Comparison of ENCODE assay signal across 21 cellular contexts in the genomic region with DNA sequence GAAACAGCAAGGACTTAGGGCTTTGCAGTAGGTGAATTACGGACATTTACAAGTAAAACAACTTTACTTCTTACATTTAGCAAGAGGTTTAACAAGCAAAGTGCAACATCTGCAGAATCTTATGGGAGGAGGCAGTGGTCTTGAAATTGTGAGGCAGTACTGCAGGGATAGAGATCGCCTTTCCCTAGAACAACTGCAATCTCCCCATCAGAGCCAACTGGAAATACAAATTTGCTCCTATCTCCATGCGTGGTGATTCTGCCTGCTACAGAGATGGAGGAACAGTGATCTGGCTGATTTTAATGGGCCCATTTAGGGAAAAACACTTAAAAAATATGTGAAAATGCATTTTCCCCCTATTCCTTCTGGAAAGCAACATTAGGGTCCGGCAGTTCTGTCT. TPM values are rescaled to one million over a fixed set of nuclear protein-coding genes. Genes with fewer than 3 reads are reported as not detected.
A peak's percentile ranks its signal among the peaks of the same experiment; 100 is the strongest.
DNase-seq lines count a peak whose midpoint lies in the region; ATAC-seq and TF ChIP-seq lines count a peak whose summit lies in the region.
"Had no signal": no experiment of that assay in that cellular context is flagged by ENCODE, and none has a peak within 500 bp of the region (broad histone marks: within the 10 kb centered on the region; RNA-seq: fewer than 3 reads in every experiment).

No MANE protein-coding gene starts in this region.

- TF ChIP-seq CTCF in GM23338 (conservative IDR thresholded peaks at IDR 0.05; ENCODE audit: low read depth in 2 of 2) (no peak), type B pancreatic cell (conservative IDR thresholded peaks at IDR 0.05) (no peak)

- no peak for DNase-seq in activated T-cell treated with anti-CD3 and anti-CD28 coated beads, Interleukin-2, amount 50 U/mL, for 24 hours
- DNase-seq in activated T-cell treated with anti-CD3 and anti-CD28 coated beads, Interleukin-2, amount 50 U/mL, for 1 hour: no peak
- no peak for DNase-seq in GM23338 (ENCODE audit: low spot score)
- no peak for DNase-seq in neuronal stem cell (ENCODE audit: low spot score)
- DNase-seq in type B pancreatic cell (ENCODE audit: extremely low spot score, unreplicated experiment): no peak
- DNase-seq: dorsolateral prefrontal cortex; mesenchymal stem cell; MM.1S; NCI-H1436 treated with DMSO at 0.1 percent for 48 hours; NCI-H526; pancreas; RPMI8226; spleen; stimulated activated CD4-positive, alpha-beta T cell treated with anti-CD3 and anti-CD28 coated beads, Interleukin-4, amount 100 ng/mL, for 24 hours; upper lobe of right lung had no signal

- no peaks in the 10 kb centered on the region for H3K79me2 ChIP-seq in GM23338 (replicated peaks; ENCODE audit: insufficient read depth)

- no peak overlapping the region for H4K8ac ChIP-seq in neuronal stem cell (ENCODE audit: low read depth, low read length)

- WGBS in neuronal stem cell (ENCODE audit: extremely low coverage in 2 of 2, insufficient read length in 2 of 2, insufficient replicate concordance in 1 of 2), 2 donors: no CpG with 5 or more reads among the region's 4 CpGs

- H3K9me3 ChIP-seq in neuronal stem cell (replicated peaks in 1 of 2; ENCODE audit: control insufficient read depth in 2 of 2, insufficient read depth in 1 of 2, low read depth in 1 of 2, low read length in 2 of 2): no peaks in the 10 kb centered on the region
- H3K9me3 ChIP-seq: HAP-1, pancreas, right atrium auricular region, spleen, upper lobe of right lung had no signal

- no peak overlapping the region for H2BK15ac ChIP-seq in neuronal stem cell (ENCODE audit: low read length)

- H3K4me1 ChIP-seq in GM23338 (ENCODE audit: insufficient read depth) (peaks cover 72% of the 10 kb centered on the region), neuronal stem cell (ENCODE audit: control insufficient read depth in 2 of 2, insufficient read depth in 1 of 2, low read depth in 1 of 2, low read length in 2 of 2) (peaks cover 42 to 45% of the 10 kb centered on the region in 2 donors)
- H3K4me1 ChIP-seq: pancreas, right atrium auricular region, upper lobe of right lung had no signal

- H4K20me1 ChIP-seq in GM23338 (replicated peaks; ENCODE audit: insufficient read depth): no peaks in the 10 kb centered on the region

- no peak overlapping the region for H3K23ac ChIP-seq in neuronal stem cell (ENCODE audit: low read depth, low read length, poor library complexity)

- H3K4ac ChIP-seq in neuronal stem cell (ENCODE audit: low read length): no peak overlapping the region

- H3K18ac ChIP-seq in neuronal stem cell (ENCODE audit: low read length): peak overlapping the region; percentile 25

- H2AK5ac ChIP-seq in neuronal stem cell (ENCODE audit: low read depth, low read length): no peak overlapping the region

- H3K4me2 ChIP-seq in GM23338 (peak overlapping the region; percentile 55), neuronal stem cell (ENCODE audit: insufficient read depth, low read length, poor library complexity, severe bottlenecking) (no peak overlapping the region)

- no peak overlapping the region for H3K9ac ChIP-seq in neuronal stem cell (ENCODE audit: low read depth, low read length, poor library complexity)

- no peak overlapping the region for H2BK12ac ChIP-seq in neuronal stem cell (ENCODE audit: low read length)

- H4K91ac ChIP-seq in neuronal stem cell (ENCODE audit: low read depth, low read length, poor library complexity): no peak overlapping the region

- no peak overlapping the region for H2BK5ac ChIP-seq in neuronal stem cell (ENCODE audit: low read length)

- peak overlapping the region; percentile 57 for H3K27ac Mint-ChIP-seq in activated T-cell treated with anti-CD3 and anti-CD28 coated beads, Interleukin-2, amount 50 U/mL, for 24 hours
- no peak overlapping the region for H3K27ac Mint-ChIP-seq in GM23338
- no peak overlapping the region for H3K27ac Mint-ChIP-seq in activated T-helper 17 cell treated with anti-CD3 and anti-CD28 coated beads, Interleukin-2, amount 50 U/mL, for 72 hours
- H3K27ac Mint-ChIP-seq in type B pancreatic cell: no peak overlapping the region

- H3K27me3 ChIP-seq in GM23338 (ENCODE audit: insufficient read depth) (no peaks in the 10 kb centered on the region), neuronal stem cell (ENCODE audit: control insufficient read depth in 3 of 3, insufficient read depth in 3 of 3, low read depth in 1 of 3, low read length in 3 of 3) (no peaks in the 10 kb centered on the region)
- H3K27me3 ChIP-seq: dorsolateral prefrontal cortex, pancreas, right atrium auricular region, spleen, upper lobe of right lung had no signal

- H2AFZ ChIP-seq in GM23338 (no peak overlapping the region), neuronal stem cell (ENCODE audit: low read length) (peak overlapping the region; percentile 77)

- peaks cover 19% of the 10 kb centered on the region for H3K4me1 Mint-ChIP-seq in activated T-cell treated with anti-CD3 and anti-CD28 coated beads, Interleukin-2, amount 50 U/mL, for 24 hours (ENCODE audit: low read depth)
- H3K4me1 Mint-ChIP-seq in GM23338: peaks cover 83% of the 10 kb centered on the region
- peaks cover 10% of the 10 kb centered on the region for H3K4me1 Mint-ChIP-seq in activated T-helper 17 cell treated with anti-CD3 and anti-CD28 coated beads, Interleukin-2, amount 50 U/mL, for 72 hours
- peaks cover 60% of the 10 kb centered on the region for H3K4me1 Mint-ChIP-seq in type B pancreatic cell (ENCODE audit: unreplicated experiment)

- peaks cover 2% of the 10 kb centered on the region for H3K36me3 Mint-ChIP-seq in activated T-cell treated with anti-CD3 and anti-CD28 coated beads, Interleukin-2, amount 50 U/mL, for 24 hours (ENCODE audit: low read depth)
- H3K36me3 Mint-ChIP-seq in GM23338 (ENCODE audit: low read depth): peaks cover 22% of the 10 kb centered on the region
- no peaks in the 10 kb centered on the region for H3K36me3 Mint-ChIP-seq in activated T-helper 17 cell treated with anti-CD3 and anti-CD28 coated beads, Interleukin-2, amount 50 U/mL, for 72 hours (ENCODE audit: low read depth)
- H3K36me3 Mint-ChIP-seq in type B pancreatic cell: peaks cover 4% of the 10 kb centered on the region

- H3K14ac ChIP-seq in neuronal stem cell (ENCODE audit: low read length): no peak overlapping the region

- H3K4me3 ChIP-seq in GM23338 (no peak overlapping the region), neuronal stem cell (ENCODE audit: low read length in 2 of 2) (peak overlapping the region in 1 of 2 donors; percentile 8)
- H3K4me3 ChIP-seq: dorsolateral prefrontal cortex, HAP-1, pancreas, right atrium auricular region, SK-N-MC, spleen, upper lobe of right lung had no signal

- peaks cover 5% of the 10 kb centered on the region; the same call in 1 of the 2 replicates for H3F3A ChIP-seq in GM23338 (replicated peaks; ENCODE audit: low read depth)

- no peaks in the 10 kb centered on the region for H3K9me3 Mint-ChIP-seq in activated T-cell treated with anti-CD3 and anti-CD28 coated beads, Interleukin-2, amount 50 U/mL, for 24 hours
- no peaks in the 10 kb centered on the region for H3K9me3 Mint-ChIP-seq in GM23338
- no peaks in the 10 kb centered on the region for H3K9me3 Mint-ChIP-seq in activated T-helper 17 cell treated with anti-CD3 and anti-CD28 coated beads, Interleukin-2, amount 50 U/mL, for 72 hours
- H3K9me3 Mint-ChIP-seq in type B pancreatic cell: no peaks in the 10 kb centered on the region

- ATAC-seq in GM23338 (no peak), GM18870 (IDR thresholded peaks at IDR 0.05; ENCODE audit: unreplicated experiment) (no peak)
- ATAC-seq in activated T-helper 17 cell treated with anti-CD3 and anti-CD28 coated beads, Interleukin-2, amount 50 U/mL, for 72 hours (replicated peaks): no peak
- ATAC-seq: pancreas, upper lobe of right lung had no signal

- peak overlapping the region; percentile 81 for H3K27ac ChIP-seq in GM23338 (ENCODE audit: low read depth)
- H3K27ac ChIP-seq in neuronal stem cell (replicated peaks; ENCODE audit: low read length): peak overlapping the region; percentile 84
- H3K27ac ChIP-seq: dorsolateral prefrontal cortex, pancreas, right atrium auricular region, SK-N-MC, upper lobe of right lung had no signal

- no peak overlapping the region for H2BK120ac ChIP-seq in neuronal stem cell (ENCODE audit: low read depth, low read length)

- H3K27me3 Mint-ChIP-seq in activated T-cell treated with anti-CD3 and anti-CD28 coated beads, Interleukin-2, amount 50 U/mL, for 24 hours: no peaks in the 10 kb centered on the region
- H3K27me3 Mint-ChIP-seq in GM23338 (ENCODE audit: insufficient read depth, low read depth, poor library complexity): peaks cover 8% of the 10 kb centered on the region
- no peaks in the 10 kb centered on the region for H3K27me3 Mint-ChIP-seq in activated T-helper 17 cell treated with anti-CD3 and anti-CD28 coated beads, Interleukin-2, amount 50 U/mL, for 72 hours
- peaks cover 9% of the 10 kb centered on the region for H3K27me3 Mint-ChIP-seq in type B pancreatic cell

- H3K36me3 ChIP-seq in GM23338 (ENCODE audit: insufficient read depth) (no peaks in the 10 kb centered on the region), neuronal stem cell (replicated peaks in 1 of 2; ENCODE audit: control insufficient read depth in 2 of 2, insufficient read depth in 2 of 2, low read length in 2 of 2) (no peaks in the 10 kb centered on the region)
- H3K36me3 ChIP-seq: HAP-1, pancreas, right atrium auricular region, spleen, upper lobe of right lung had no signal

- no peaks in the 10 kb centered on the region for H3K9me2 ChIP-seq in GM23338 (ENCODE audit: insufficient read depth)

- no peak overlapping the region for H3K4me3 Mint-ChIP-seq in activated T-cell treated with anti-CD3 and anti-CD28 coated beads, Interleukin-2, amount 50 U/mL, for 24 hours
- no peak overlapping the region; the same call in 2 of the 3 replicates for H3K4me3 Mint-ChIP-seq in GM23338
- H3K4me3 Mint-ChIP-seq in activated T-helper 17 cell treated with anti-CD3 and anti-CD28 coated beads, Interleukin-2, amount 50 U/mL, for 72 hours: peak overlapping the region; percentile 31
- H3K4me3 Mint-ChIP-seq in type B pancreatic cell: no peak overlapping the region

- no peaks in the 10 kb centered on the region for H3K79me1 ChIP-seq in neuronal stem cell (ENCODE audit: low read depth, low read length)

TF ChIP-seq in GM23338, 12 proteins besides CTCF, POLR2A, EP300 and RAD21 (continues in another document):
- TF ChIP-seq CREB1 (CRISPR knock-in tag; IDR thresholded peaks at IDR 0.05; ENCODE audit: low read depth): no peak

RNA-seq across cellular contexts. Expression of gene GNAS, which starts 25.9 kb away (rescaled TPM):
- total RNA-seq in GM23338 (2014; rRNA removed; shearing (Covaris generic)): 1,032 and 1,042 TPM in 2 replicates
- polyA plus RNA-seq in GM23338 (2016; fragmentation: Nextera tagmentation; extraction: Ambion mirVana): 917 and 940 TPM in 2 replicates
- total RNA-seq in activated T-helper 17 cell treated with anti-CD3 and anti-CD28 coated beads, Interleukin-2, amount 50 U/mL, for 72 hours: 100 to 1,000 TPM; 412 to 688 TPM
- 1,720 TPM for polyA plus RNA-seq in neuronal stem cell (2013, experiment 1 of 2)
- polyA plus RNA-seq in neuronal stem cell (2013, experiment 2 of 2): 1,692 TPM
- 1,005 and 1,406 TPM in 2 replicates for total RNA-seq in type B pancreatic cell (ENCODE audit: low replicate concordance)

RNA-seq across cellular contexts. Expression of gene GNAS-AS1, which starts 27.7 kb away (rescaled TPM):
- 12.1 and 15.0 TPM in 2 replicates for total RNA-seq in GM23338 (2014; rRNA removed; shearing (Covaris generic))
- polyA plus RNA-seq in GM23338 (2016; fragmentation: Nextera tagmentation; extraction: Ambion mirVana): 11.3 and 12.3 TPM in 2 replicates
- total RNA-seq in activated T-helper 17 cell treated with anti-CD3 and anti-CD28 coated beads, Interleukin-2, amount 50 U/mL, for 72 hours: 1 to 10 TPM; 1.0 to 1.3 TPM
- 1.7 TPM for polyA plus RNA-seq in neuronal stem cell (2013, experiment 1 of 2)
- polyA plus RNA-seq in neuronal stem cell (2013, experiment 2 of 2): 1.9 TPM
- 1.7 and 6.1 TPM in 2 replicates for total RNA-seq in type B pancreatic cell (ENCODE audit: low replicate concordance)
- total RNA-seq: myocyte, right atrium auricular region had no signal
